ENCODE assay signal across 19 cellular contexts in the genomic region with DNA sequence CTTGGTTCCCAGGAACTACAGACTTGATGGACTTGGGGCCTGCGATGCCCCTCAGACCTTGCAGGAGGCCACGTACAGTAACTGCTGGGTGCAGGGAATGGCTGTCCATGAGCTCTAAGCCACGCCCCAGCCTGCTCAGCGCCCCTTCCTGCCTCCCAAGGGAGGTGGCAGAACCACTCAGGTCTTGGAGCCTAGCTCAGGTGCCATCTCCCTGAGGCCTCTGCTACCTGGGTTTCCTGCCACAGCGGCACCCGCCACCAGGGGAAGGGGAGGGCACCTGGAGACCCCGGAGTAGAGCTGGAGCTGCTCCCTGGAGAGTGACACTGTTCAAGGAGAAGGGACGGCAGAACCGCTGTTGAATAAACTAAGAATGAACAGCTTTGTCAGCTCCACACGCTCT.
"Had no signal": no experiment of that assay in that cellular context is flagged by ENCODE, and none has a peak within 500 bp of the region (broad histone marks: within the 10 kb centered on the region; RNA-seq: fewer than 3 reads in every experiment).

No MANE protein-coding gene starts in this region.

- ATAC-seq: foreskin keratinocyte; naive thymus-derived CD4-positive, alpha-beta T cell; psoas muscle had no signal

- H3K9me3 ChIP-seq: psoas muscle, sigmoid colon, suprapubic skin, thyroid gland had no signal

- H3K4me1 ChIP-seq: foreskin keratinocyte, sigmoid colon, suprapubic skin had no signal

- H3K27ac Mint-ChIP-seq: dendritic cell treated with granulocyte-macrophage colony-stimulating factor and Interleukin-4, amounts not matched to agents 40 ng/mL and 50 ng/mL, for 4 days; endodermal cell; nephron progenitor cell; type B pancreatic cell had no signal

- H3K4me3 ChIP-seq: psoas muscle, sigmoid colon, skin epidermis, suprapubic skin, thyroid gland had no signal

- H3K4me1 Mint-ChIP-seq: endodermal cell, nephron progenitor cell had no signal

- H3K27me3 Mint-ChIP-seq: dendritic cell treated with granulocyte-macrophage colony-stimulating factor and Interleukin-4, amounts not matched to agents 40 ng/mL and 50 ng/mL, for 4 days; naive thymus-derived CD4-positive, alpha-beta T cell; type B pancreatic cell had no signal

- H3K27me3 ChIP-seq: foreskin keratinocyte, neutrophil, sigmoid colon, suprapubic skin, thyroid gland had no signal

- H3K27ac ChIP-seq: foreskin keratinocyte, neutrophil, psoas muscle, sigmoid colon, skin epidermis, suprapubic skin, thyroid gland had no signal

- DNase-seq: endodermal cell; erythroblast; foreskin keratinocyte; immature natural killer cell; mammary epithelial cell; naive thymus-derived CD4-positive, alpha-beta T cell; nephron progenitor cell; psoas muscle; retina; sigmoid colon; stimulated activated CD4-positive, alpha-beta T cell treated with anti-CD3 and anti-CD28 coated beads, Interleukin-2, amount 100 ng/mL, for 24 hours; stimulated activated CD4-positive, alpha-beta T cell treated with anti-CD3 and anti-CD28 coated beads, Interleukin-4, amount 100 ng/mL, for 4 hours; stimulated activated naive CD4-positive, alpha-beta T cell treated with Interleukin-2 at 50 U/mL for 16 hours; thyroid gland had no signal

- H3K9me3 Mint-ChIP-seq: dendritic cell treated with granulocyte-macrophage colony-stimulating factor and Interleukin-4, amounts not matched to agents 40 ng/mL and 50 ng/mL, for 4 days; endodermal cell; immature natural killer cell; naive thymus-derived CD4-positive, alpha-beta T cell; nephron progenitor cell; type B pancreatic cell had no signal

- H3K4me3 Mint-ChIP-seq: dendritic cell treated with granulocyte-macrophage colony-stimulating factor and Interleukin-4, amounts not matched to agents 40 ng/mL and 50 ng/mL, for 4 days; endodermal cell; immature natural killer cell; naive thymus-derived CD4-positive, alpha-beta T cell; nephron progenitor cell; type B pancreatic cell had no signal
